In the genomic region with DNA sequence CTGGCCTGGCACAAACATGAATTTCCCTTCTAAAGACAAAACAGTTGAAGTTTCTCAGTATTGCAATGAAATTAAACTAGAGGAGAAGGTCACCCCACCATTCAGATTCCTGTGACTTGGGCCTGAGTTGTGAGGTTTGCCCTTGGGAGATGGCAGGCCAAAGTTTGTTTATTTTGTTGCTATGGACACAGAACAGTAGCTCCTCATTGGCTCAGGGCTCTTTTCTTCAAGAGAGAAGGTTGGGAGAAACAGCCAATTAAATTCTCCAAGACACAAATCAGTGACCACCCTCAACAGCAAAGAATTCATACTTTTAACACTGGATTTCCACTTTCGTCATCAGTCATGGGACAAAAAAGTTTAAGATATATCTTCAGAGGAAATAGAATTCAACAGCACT, we compare ENCODE assay signal across 8 cellular contexts. TPM values are rescaled to one million over a fixed set of nuclear protein-coding genes. Genes with fewer than 3 reads are reported as not detected.
DNase-seq lines count a peak whose midpoint lies in the region; ATAC-seq and TF ChIP-seq lines count a peak whose summit lies in the region.

A gene with protein sequence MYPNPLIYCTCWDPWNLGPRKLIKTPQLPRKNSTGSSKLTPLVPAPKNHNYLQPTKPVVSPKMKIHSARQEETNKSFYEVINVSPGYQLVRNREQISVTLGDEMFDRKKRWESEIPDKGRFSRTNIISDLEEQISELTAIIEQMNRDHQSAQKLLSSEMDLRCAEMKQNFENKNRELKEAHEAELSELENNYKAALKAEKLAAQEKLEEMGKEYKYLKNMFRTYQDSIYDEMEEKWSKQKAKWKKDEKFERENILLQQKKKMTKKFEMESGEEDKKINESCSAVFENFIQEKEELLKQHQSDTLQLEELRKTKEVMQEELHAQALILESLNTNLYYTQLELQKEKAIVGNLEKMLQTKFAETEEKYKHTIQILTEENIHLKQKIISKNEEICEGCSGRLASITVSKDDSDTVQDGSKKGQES (minus strand): TSS at position 130 of the 400 bp plus-strand sequence. CDS start 5,941 bp downstream, outside the sequence.

- no peak for TF ChIP-seq CTCF in fibroblast of villous mesenchyme (IDR thresholded peaks at IDR 0.05; ENCODE audit: insufficient read depth, low read depth, low read length)
- no peak for TF ChIP-seq CTCF in omental fat pad (IDR thresholded peaks at IDR 0.05)

- in situ Hi-C loops in G401 (cut with HindIII; ENCODE audit: low sequenced_read_pairs), result no loop called here

- no peak within 1 kb of the TSS for H3K4me3 ChIP-seq in fibroblast of villous mesenchyme (ENCODE audit: low read depth, low read length)

- peak; percentile 80 for ATAC-seq in omental fat pad (ENCODE audit: low FRiP score)
- no peak for ATAC-seq in GM18502 (IDR thresholded peaks at IDR 0.05; ENCODE audit: poor library complexity, unreplicated experiment)
- no peak for ATAC-seq in HG03175 (IDR thresholded peaks at IDR 0.05; ENCODE audit: unreplicated experiment)

- DNase-seq in G401 (ENCODE audit: low spot score) (peak; percentile 8), RKO (ENCODE audit: low spot score) (peak; percentile 27), fibroblast of villous mesenchyme (ENCODE audit: low read depth) (peak; percentile 87), omental fat pad (ENCODE audit: low spot score) (no peak)
- no peak for DNase-seq in stimulated activated CD4-positive, alpha-beta T cell treated with anti-CD3 and anti-CD28 coated beads, Interleukin-2, amount 100 ng/mL, for 24 hours
- DNase-seq in stimulated activated CD4-positive, alpha-beta T cell treated with anti-CD3 and anti-CD28 coated beads, Interleukin-4, amount 100 ng/mL, for 24 hours, result no peak

RNA-seq across cellular contexts. Expression of the gene that starts here (rescaled TPM):
- 0.24 and 1.5 TPM in 2 replicates for total RNA-seq in G401 (2014; rRNA removed; shearing (Covaris generic))
- total RNA-seq in fibroblast of villous mesenchyme (0.64 and 1.3 TPM in 2 replicates), omental fat pad (1 to 10 TPM; 1.6 to 3.2 (median 1.9) TPM)

Comparison
In these comparisons a context has a peak if more than half of its experiments do, and no peak if none do; other contexts are left out.
1. DNase-seq: peak in G401 (single experiment), RKO (single experiment) and fibroblast of villous mesenchyme (single experiment); none in omental fat pad (single experiment), stimulated activated CD4-positive, alpha-beta T cell treated with anti-CD3 and anti-CD28 coated beads, Interleukin-2, amount 100 ng/mL, for 24 hours (0 of 2) and stimulated activated CD4-positive, alpha-beta T cell treated with anti-CD3 and anti-CD28 coated beads, Interleukin-4, amount 100 ng/mL, for 24 hours (single experiment).